8 cellular contexts compared by ENCODE assay signal in the genomic region with DNA sequence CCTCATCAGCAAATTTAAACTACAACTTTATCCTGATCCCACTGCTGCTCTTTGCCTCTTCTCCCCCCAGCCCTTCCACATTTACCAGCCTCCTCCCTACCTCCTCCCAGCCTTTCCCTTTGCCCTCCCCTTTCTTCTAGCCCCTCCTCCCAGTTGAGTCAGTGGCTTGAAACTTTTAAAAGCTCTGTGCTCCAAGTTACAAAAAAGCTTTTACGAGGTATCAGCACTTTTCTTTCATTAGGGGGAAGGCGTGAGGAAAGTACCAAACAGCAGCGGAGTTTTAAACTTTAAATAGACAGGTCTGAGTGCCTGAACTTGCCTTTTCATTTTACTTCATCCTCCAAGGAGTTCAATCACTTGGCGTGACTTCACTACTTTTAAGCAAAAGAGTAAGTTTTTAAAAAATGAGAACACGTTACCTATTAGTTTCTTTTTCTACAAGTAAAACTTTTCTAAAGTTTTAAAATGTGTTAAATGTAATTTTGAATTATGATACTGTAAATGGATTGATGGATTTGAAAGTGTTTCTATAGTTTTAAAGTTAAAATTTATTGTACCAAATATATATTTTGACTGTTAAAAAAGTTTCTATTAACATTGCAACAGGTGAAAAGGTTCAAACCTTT. TPM values are rescaled to one million over a fixed set of nuclear protein-coding genes. Genes with fewer than 3 reads are reported as not detected.
A peak's percentile ranks its signal among the peaks of the same experiment; 100 is the strongest.
DNase-seq lines count a peak whose midpoint lies in the region; ATAC-seq and FAIRE-seq lines count a peak whose summit lies in the region.

A gene (plus strand): TSS at position 203 of the 626 bp plus-strand sequence. CDS start 11,202 bp downstream, outside the sequence.

- H3K27ac Mint-ChIP-seq in memory B cell: no peak within 1 kb of the TSS

- H3K9me3 Mint-ChIP-seq in memory B cell: no peaks in the 10 kb centered on the region

- no peaks in the 10 kb centered on the region for H3K36me3 ChIP-seq in thymus (ENCODE audit: control insufficient read depth, insufficient read depth)

- H3K27ac ChIP-seq in thymus (ENCODE audit: low read depth): no peak within 1 kb of the TSS

- H3K27me3 Mint-ChIP-seq in memory B cell: peaks cover 23% of the 10 kb centered on the region

- H3K27me3 ChIP-seq in thymus (ENCODE audit: control insufficient read depth, insufficient read depth): peaks cover 19% of the 10 kb centered on the region

- no peaks in the 10 kb centered on the region for H3K36me3 Mint-ChIP-seq in memory B cell

- peaks cover 2% of the 10 kb centered on the region for H3K4me1 ChIP-seq in thymus (ENCODE audit: control insufficient read depth, insufficient read depth, low read length)

- DNase-seq in DMS114 treated with DMSO at 0.1 percent for 48 hours (lab: John Stamatoyannopoulos, UW; ENCODE audit: unreplicated experiment) (peak; percentile 93), RCC 7860 (ENCODE audit: low spot score) (peak; percentile 34), memory B cell (ENCODE audit: low spot score in 2 of 2) (no peak), NCI-H526 treated with DMSO at 0.1 percent for 48 hours (lab: John Stamatoyannopoulos, UW) (no peak)
- DNase-seq in activated CD8-positive, alpha-beta memory T cell treated with anti-CD3 and anti-CD28 coated beads, Interleukin-2, amount 50 U/mL, for 48 hours: no peak

- peak within 1 kb of the TSS; percentile 43 for H3K4me3 Mint-ChIP-seq in memory B cell

- H3K4me3 ChIP-seq in thymus (ENCODE audit: low read length): peak within 1 kb of the TSS; percentile 42

- H3K4me1 Mint-ChIP-seq in memory B cell: peaks cover 13% of the 10 kb centered on the region

- WGBS in thymus: 41% methylated on average over 5 of the region's 5 CpGs

- ATAC-seq in memory B cell (ENCODE audit: low read depth): no peak
- no peak for ATAC-seq in activated CD4-positive, CD25-positive, alpha-beta regulatory T cell treated with anti-CD3 and anti-CD28 coated beads, Interleukin-2, amount 50 U/mL, for 24 hours

- FAIRE-seq in RCC 7860 (lab: Jason Lieb, UNC): peak; percentile 14
- FAIRE-seq in endometrium (lab: Jason Lieb, UNC): peak; percentile 98

- no peaks in the 10 kb centered on the region for H3K9me3 ChIP-seq in thymus (ENCODE audit: control insufficient read depth)

RNA-seq across cellular contexts. Expression of the gene that starts here (rescaled TPM):
- 43.7 TPM for polyA plus RNA-seq in thymus

Comparison
In these comparisons a context has a peak if more than half of its experiments do, and no peak if none do; other contexts are left out.
1. DNase-seq: peak in DMS114 treated with DMSO at 0.1 percent for 48 hours (single experiment) and RCC 7860 (single experiment); none in memory B cell (0 of 2), activated CD8-positive, alpha-beta memory T cell treated with anti-CD3 and anti-CD28 coated beads, Interleukin-2, amount 50 U/mL, for 48 hours (single experiment) and NCI-H526 treated with DMSO at 0.1 percent for 48 hours (single experiment).